ENCODE assay signal across 8 cellular contexts in genomic region chr20:32325706-32326506, GRCh38. TPM values are rescaled to one million over a fixed set of nuclear protein-coding genes. Genes with fewer than 3 reads are reported as not detected.
DNase-seq lines count a peak whose midpoint lies in the region; TF ChIP-seq lines count a peak whose summit lies in the region.
"Had no signal": no experiment of that assay in that cellular context is flagged by ENCODE, and none has a peak within 500 bp of the region (broad histone marks: within the 10 kb centered on the region; RNA-seq: fewer than 3 reads in every experiment).

No MANE protein-coding gene starts in this region.

- POLR2A ChIA-PET in GM10248 (lab: Yijun Ruan, JAX): no interaction called here

- peak; percentile 47 for DNase-seq in HS-27A (ENCODE audit: low read depth)
- peak; percentile 27 for DNase-seq in NCI-H748 treated with DMSO at 0.1 percent for 48 hours (lab: John Stamatoyannopoulos, UW)
- peak; percentile 61 for DNase-seq in prostate gland (ENCODE audit: low spot score)
- DNase-seq in suprapubic skin (ENCODE audit: low spot score in 2 of 2): no peak
- DNase-seq in GM10248 (ENCODE audit: extremely low spot score): no peak
- no peak for DNase-seq in caudate nucleus (lab: John Stamatoyannopoulos, UW)
- DNase-seq: cortex of kidney had no signal

- H3K36me3 ChIP-seq in endocrine pancreas (ENCODE audit: control insufficient read depth, insufficient read depth, low read length) (no peaks in the 10 kb centered on the region), prostate gland (peaks cover 0 to 2% of the 10 kb centered on the region in 2 donors), suprapubic skin (peaks cover 27% of the 10 kb centered on the region)

- no peak for TF ChIP-seq CTCF in prostate gland (IDR thresholded peaks at IDR 0.05)
- TF ChIP-seq CTCF in suprapubic skin (IDR thresholded peaks at IDR 0.05): no peak
- TF ChIP-seq CTCF in GM10248 (IDR thresholded peaks at IDR 0.05; ENCODE audit: control extremely low read depth, extremely low read depth, low read depth, missing control alignments): no peak

- H3K4me3 ChIP-seq in endocrine pancreas (ENCODE audit: control insufficient read depth, insufficient read depth, low read length) (no peak overlapping the region), prostate gland (no peak overlapping the region), suprapubic skin (no peak overlapping the region)

- CTCF ChIA-PET in GM10248 (lab: Yijun Ruan, JAX): interaction anchor here (0.9 to 2.7 kb wide), 5 partner anchors 10 to 41 kb away, joined by 3 to 6 read pairs (median 5); no protein-coding TSS in a partner anchor

- TF ChIP-seq EP300 in suprapubic skin (IDR thresholded peaks at IDR 0.05): no peak

- TF ChIP-seq POLR2A in prostate gland (IDR thresholded peaks at IDR 0.05) (no peak), suprapubic skin (IDR thresholded peaks at IDR 0.05) (no peak)

- no peaks in the 10 kb centered on the region for H3K27me3 ChIP-seq in endocrine pancreas (ENCODE audit: control insufficient read depth, insufficient read depth, low read length)
- H3K27me3 ChIP-seq in prostate gland (replicated peaks; ENCODE audit: insufficient read depth): no peaks in the 10 kb centered on the region
- H3K27me3 ChIP-seq in suprapubic skin: no peaks in the 10 kb centered on the region

- no peaks in the 10 kb centered on the region for H3K9me3 ChIP-seq in endocrine pancreas (ENCODE audit: control insufficient read depth, low read length)
- no peaks in the 10 kb centered on the region for H3K9me3 ChIP-seq in prostate gland
- no peaks in the 10 kb centered on the region for H3K9me3 ChIP-seq in suprapubic skin

- H3K4me1 ChIP-seq in endocrine pancreas (ENCODE audit: control insufficient read depth, insufficient read depth, low read length) (peaks cover 13% of the 10 kb centered on the region), prostate gland (replicated peaks) (peaks cover 7% of the 10 kb centered on the region), suprapubic skin (no peaks in the 10 kb centered on the region)

- peak overlapping the region; percentile 1 to 67 for H3K27ac ChIP-seq in prostate gland
- no peak overlapping the region for H3K27ac ChIP-seq in suprapubic skin
- H3K27ac ChIP-seq in caudate nucleus (ENCODE audit: low read depth, low read length): no peak overlapping the region

- peak overlapping the region; percentile 31 for H3K9ac ChIP-seq in endocrine pancreas (ENCODE audit: control insufficient read depth, insufficient read depth, low read length)

- intact Hi-C loops in prostate gland (cut with DNase I): no loop called here

- WGBS in prostate gland: 54% methylated on average over 6 of the region's 6 CpGs
- WGBS in suprapubic skin: 68% methylated on average over 6 of the region's 6 CpGs

RNA-seq across cellular contexts. Expression of gene ASXL1, which starts 32.2 kb away (rescaled TPM):
- 100 to 1,000 TPM in 1 of 2 donors, 10 to 100 TPM in 1; 30.4 to 106 TPM for total RNA-seq in prostate gland
- total RNA-seq in suprapubic skin: 100 to 1,000 TPM in 1 of 4 donors, 10 to 100 TPM in 3; 43.2 to 143 (median 71.8) TPM

RNA-seq across cellular contexts. Expression of gene KIF3B, which starts 48.5 kb away (rescaled TPM):
- total RNA-seq in prostate gland: 10 to 100 TPM; 22.6 to 23.5 TPM
- total RNA-seq in suprapubic skin: 10 to 100 TPM; 12.7 to 17.3 (median 14.9) TPM

Comparison
In these comparisons a context has a peak if more than half of its experiments do, and no peak if none do; other contexts are left out.
1. DNase-seq: peak in HS-27A (single experiment), NCI-H748 treated with DMSO at 0.1 percent for 48 hours (single experiment) and prostate gland (single experiment); none in suprapubic skin (0 of 2), GM10248 (single experiment) and caudate nucleus (0 of 61).
2. H3K27ac ChIP-seq: peak in prostate gland (2 of 2); none in suprapubic skin (single experiment) and caudate nucleus (single experiment).